ENCODE assay signal across 23 cellular contexts in the genomic region with DNA sequence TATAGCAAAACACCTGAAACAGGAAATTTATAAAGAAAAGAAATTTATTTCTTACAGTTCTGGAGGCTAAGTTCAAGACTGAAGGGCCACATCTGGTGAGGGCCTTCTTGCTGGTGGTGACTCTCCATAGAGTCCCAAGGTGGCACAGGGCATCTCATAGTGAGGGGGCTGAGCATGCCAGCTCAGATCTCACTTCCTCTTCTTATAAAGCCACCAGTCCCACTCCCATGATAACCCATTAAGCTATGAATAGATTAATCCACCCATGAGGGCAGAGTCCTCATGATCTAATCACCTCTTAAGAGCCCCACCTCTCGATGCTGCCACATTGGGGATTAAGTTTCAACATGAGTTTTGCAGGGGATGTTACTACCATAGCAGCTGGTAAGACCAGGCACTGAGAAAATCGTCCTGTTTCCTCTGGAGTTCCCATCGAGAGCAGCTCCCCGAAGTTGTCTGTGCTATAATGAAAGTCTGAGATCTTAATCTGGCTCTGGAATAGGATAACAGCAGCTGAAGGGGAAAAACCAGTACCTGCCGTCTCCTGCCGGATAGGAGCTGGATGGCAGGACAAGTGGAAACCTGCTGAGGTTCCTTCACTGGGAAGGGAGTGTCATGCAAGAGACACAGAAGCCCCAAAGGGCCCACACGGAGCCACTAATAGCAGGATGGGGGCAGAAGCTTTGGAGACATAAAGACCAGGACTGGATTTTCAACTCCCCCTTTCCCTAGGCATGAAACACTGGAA.
A peak's percentile ranks its signal among the peaks of the same experiment; 100 is the strongest.
DNase-seq lines count a peak whose midpoint lies in the region; ATAC-seq and TF ChIP-seq lines count a peak whose summit lies in the region.
"Had no signal": no experiment of that assay in that cellular context is flagged by ENCODE, and none has a peak within 500 bp of the region (broad histone marks: within the 10 kb centered on the region; RNA-seq: fewer than 3 reads in every experiment).

No MANE protein-coding gene starts in this region.

- no peaks in the 10 kb centered on the region for H3K27me3 ChIP-seq in mammary epithelial cell (ENCODE audit: insufficient read depth, low read length)
- H3K27me3 ChIP-seq: hepatocyte, vagina had no signal

- POLR2A ChIA-PET in MCF 10A (lab: Yijun Ruan, JAX): interaction anchor here (0.8 kb wide), 1 partner anchor 19 kb away, joined by 4 read pairs; no protein-coding TSS in a partner anchor
- POLR2A ChIA-PET in activated B cell treated with CpG ODN at 0.5 μM for 24 hours (lab: Charles Lee): no interaction called here

- H3K27ac ChIP-seq in mammary epithelial cell (ENCODE audit: insufficient read depth, low read depth, low read length): no peak overlapping the region
- H3K27ac ChIP-seq: epithelial cell of prostate, hepatocyte, PC-9, vagina had no signal

- dilution Hi-C loops in mammary epithelial cell (cut with HindIII; ENCODE audit: low sequenced_read_pairs): no loop called here

- H3K36me3 Mint-ChIP-seq in MCF 10A (ENCODE audit: insufficient read depth, unreplicated experiment) (no peaks in the 10 kb centered on the region), activated B cell treated with CpG ODN at 0.5 μM for 24 hours (ENCODE audit: low read depth) (no peaks in the 10 kb centered on the region)
- H3K36me3 Mint-ChIP-seq: activated naive CD4-positive, alpha-beta T cell treated with anti-CD3 and anti-CD28 coated beads, Interleukin-2, amount 50 U/mL, for 72 hours; CD4-positive, alpha-beta memory T cell had no signal

- no peaks in the 10 kb centered on the region for H3K9me3 ChIP-seq in mammary epithelial cell (replicated peaks; ENCODE audit: insufficient read depth, low read length)
- H3K9me3 ChIP-seq: vagina had no signal

- CTCF ChIA-PET in mammary epithelial cell (lab: Charles Lee; ENCODE audit: low non-redundant PET): no interaction called here
- CTCF ChIA-PET in MCF 10A (lab: Yijun Ruan, JAX): interaction anchor here (0.5 to 6.6 kb wide), 9 partner anchors 10 to 70 kb away, joined by 3 to 35 read pairs (median 5); no protein-coding TSS in a partner anchor
- CTCF ChIA-PET in activated B cell treated with CpG ODN at 0.5 μM for 24 hours (lab: Charles Lee): interaction anchor here (0.6 to 0.8 kb wide), 2 partner anchors 128 to 1366 kb away, joined by 3 read pairs; no protein-coding TSS in a partner anchor

- H3K36me3 ChIP-seq in mammary epithelial cell (ENCODE audit: insufficient read depth, low read length): no peaks in the 10 kb centered on the region
- H3K36me3 ChIP-seq: vagina had no signal

- TF ChIP-seq CTCF in mammary epithelial cell (conservative IDR thresholded peaks at IDR 0.05 in 1 of 2, IDR thresholded peaks at IDR 0.05 in 1 of 2; ENCODE audit: extremely low read depth in 1 of 2, insufficient read depth in 1 of 2, low read depth in 1 of 2, low read length in 2 of 2) (peak in 1 of 2 donors; percentile 18), MCF 10A (IDR thresholded peaks at IDR 0.05; ENCODE audit: unreplicated experiment) (no peak), activated B cell treated with CpG ODN at 0.5 μM for 24 hours (IDR thresholded peaks at IDR 0.05) (no peak)

- WGBS in mammary epithelial cell (ENCODE audit: low coverage, missing lambda C conversion rate): 19% methylated on average over 7 of the region's 7 CpGs

- DNase-seq in mammary epithelial cell (peak; percentile 45), MCF 10A (ENCODE audit: unreplicated experiment) (no peak), NCI-H345 (lab: John Stamatoyannopoulos, UW) (peak; percentile 46), activated B cell treated with CpG ODN at 0.5 μM for 24 hours (no peak), NCI-H446 (lab: John Stamatoyannopoulos, UW) (no peak), left lobe of liver (ENCODE audit: low spot score) (no peak), cerebellum (ENCODE audit: low spot score) (no peak)
- DNase-seq: activated CD4-positive, alpha-beta T cell treated with anti-CD3 and anti-CD28 coated beads, Interleukin-2, amount 10 ng/mL, durations not matched to agents 7 days and 5 days; aorta; caudate nucleus; CD4-positive, alpha-beta memory T cell; foreskin melanocyte; MV-4-11; NCI-H69; PC-9; SHP77 had no signal

- H3K4me1 ChIP-seq in mammary epithelial cell (ENCODE audit: insufficient read depth, low read length): no peaks in the 10 kb centered on the region

- H3K79me2 ChIP-seq in mammary epithelial cell (ENCODE audit: insufficient read depth, low read length): no peaks in the 10 kb centered on the region
- H3K79me2 ChIP-seq: hepatocyte had no signal

- H4K20me1 ChIP-seq in mammary epithelial cell (ENCODE audit: insufficient read depth, low read length): no peaks in the 10 kb centered on the region

- ATAC-seq in activated B cell treated with CpG ODN at 0.5 μM for 24 hours (ENCODE audit: low read depth): peak; percentile 40
- no peak for ATAC-seq in left lobe of liver
- ATAC-seq: activated naive CD4-positive, alpha-beta T cell treated with anti-CD3 and anti-CD28 coated beads, Interleukin-2, amount 50 U/mL, for 72 hours; activated T-helper 17 cell treated with anti-CD3 and anti-CD28 coated beads, Interleukin-2, amount 50 U/mL, for 72 hours; HCT116; K562 had no signal

- H3K27ac Mint-ChIP-seq in MCF 10A (ENCODE audit: low read depth, unreplicated experiment) (no peak overlapping the region), activated B cell treated with CpG ODN at 0.5 μM for 24 hours (no peak overlapping the region)
- H3K27ac Mint-ChIP-seq: activated CD4-positive, alpha-beta T cell treated with anti-CD3 and anti-CD28 coated beads, Interleukin-2, amount 10 ng/mL, durations not matched to agents 7 days and 5 days; activated naive CD4-positive, alpha-beta T cell treated with anti-CD3 and anti-CD28 coated beads, Interleukin-2, amount 50 U/mL, for 72 hours; activated T-helper 17 cell treated with anti-CD3 and anti-CD28 coated beads, Interleukin-2, amount 50 U/mL, for 72 hours; CD4-positive, alpha-beta memory T cell had no signal

- intact Hi-C loops in mammary epithelial cell (cut with micrococcal nuclease): no loop called here
- intact Hi-C loops in MCF 10A (cut with micrococcal nuclease): no loop called here
- intact Hi-C loops in activated B cell treated with CpG ODN at 0.5 μM for 24 hours (cut with micrococcal nuclease): no loop called here

- H3K4me3 ChIP-seq in mammary epithelial cell (replicated peaks in 1 of 3; ENCODE audit: insufficient read depth in 1 of 3, low read depth in 2 of 3, low read length in 3 of 3): no peak overlapping the region
- H3K4me3 ChIP-seq: hepatocyte, K562, PC-9, vagina had no signal

- no TSS peak for BruUV-seq in mammary epithelial cell (replicated peaks; lab: Mats Ljungman, UMichigan)
- no TSS peak for BruUV-seq in MCF 10A (replicated peaks; lab: Mats Ljungman, UMichigan)

- H3K4me1 Mint-ChIP-seq in MCF 10A (ENCODE audit: insufficient read depth, unreplicated experiment) (no peaks in the 10 kb centered on the region), activated B cell treated with CpG ODN at 0.5 μM for 24 hours (peaks cover 6% of the 10 kb centered on the region)
- H3K4me1 Mint-ChIP-seq: activated CD4-positive, alpha-beta T cell treated with anti-CD3 and anti-CD28 coated beads, Interleukin-2, amount 10 ng/mL, durations not matched to agents 7 days and 5 days; activated T-helper 17 cell treated with anti-CD3 and anti-CD28 coated beads, Interleukin-2, amount 50 U/mL, for 72 hours; CD4-positive, alpha-beta memory T cell had no signal

- no peak overlapping the region for H3K9ac ChIP-seq in mammary epithelial cell (ENCODE audit: insufficient read depth, low read length)

- H3K4me2 ChIP-seq in mammary epithelial cell (ENCODE audit: insufficient read depth, low read depth, low read length): no peak overlapping the region
- H3K4me2 ChIP-seq: hepatocyte, PC-9 had no signal

- H3K4me3 Mint-ChIP-seq in MCF 10A (ENCODE audit: unreplicated experiment): no peak overlapping the region
- no peak overlapping the region for H3K4me3 Mint-ChIP-seq in activated B cell treated with CpG ODN at 0.5 μM for 24 hours
- H3K4me3 Mint-ChIP-seq: activated CD4-positive, alpha-beta T cell treated with anti-CD3 and anti-CD28 coated beads, Interleukin-2, amount 10 ng/mL, durations not matched to agents 7 days and 5 days; activated T-helper 17 cell treated with anti-CD3 and anti-CD28 coated beads, Interleukin-2, amount 50 U/mL, for 72 hours; CD4-positive, alpha-beta memory T cell had no signal

- in situ Hi-C loops in mammary epithelial cell (cut with MboI; ENCODE audit: low sequenced_read_pairs in 2 of 2): no loop called here

- H3K27me3 Mint-ChIP-seq in MCF 10A (ENCODE audit: insufficient read depth, unreplicated experiment): peaks cover 28% of the 10 kb centered on the region
- H3K27me3 Mint-ChIP-seq in activated B cell treated with CpG ODN at 0.5 μM for 24 hours: peaks cover 16% of the 10 kb centered on the region

- H2AFZ ChIP-seq in mammary epithelial cell (ENCODE audit: low read depth, low read length): peak overlapping the region; percentile 7
- H2AFZ ChIP-seq: hepatocyte, PC-9 had no signal

- H3K9me3 Mint-ChIP-seq in MCF 10A (ENCODE audit: unreplicated experiment) (no peaks in the 10 kb centered on the region), activated B cell treated with CpG ODN at 0.5 μM for 24 hours (no peaks in the 10 kb centered on the region)
- H3K9me3 Mint-ChIP-seq: activated CD4-positive, alpha-beta T cell treated with anti-CD3 and anti-CD28 coated beads, Interleukin-2, amount 10 ng/mL, durations not matched to agents 7 days and 5 days; activated naive CD4-positive, alpha-beta T cell treated with anti-CD3 and anti-CD28 coated beads, Interleukin-2, amount 50 U/mL, for 72 hours; activated T-helper 17 cell treated with anti-CD3 and anti-CD28 coated beads, Interleukin-2, amount 50 U/mL, for 72 hours had no signal

Comparison
In these comparisons a context has a peak if more than half of its experiments do, and no peak if none do; other contexts are left out.
1. DNase-seq: peak in mammary epithelial cell (single experiment) and NCI-H345 (single experiment); none in MCF 10A (single experiment), activated B cell treated with CpG ODN at 0.5 μM for 24 hours (single experiment), NCI-H446 (0 of 2), left lobe of liver (single experiment) and cerebellum (single experiment).